ENCODE assay signal across 5 cellular contexts in genomic region chr11:92810423-92810822, GRCh38.
"Had no signal": no experiment of that assay in that cellular context is flagged by ENCODE, and none has a peak within 500 bp of the region (broad histone marks: within the 10 kb centered on the region; RNA-seq: fewer than 3 reads in every experiment).

No MANE protein-coding gene starts in this region.

- DNase-seq: H9, HCEC 1CT, IMR-90 had no signal

- H3K4me3 ChIP-seq: GM23338, K562 had no signal

- H3K4me2 ChIP-seq: GM23338 had no signal

- H2AFZ ChIP-seq: GM23338 had no signal
